ENCODE assay signal across 9 cellular contexts in genomic region chr7:157136372-157136771, GRCh38. TPM values are rescaled to one million over a fixed set of nuclear protein-coding genes. Genes with fewer than 3 reads are reported as not detected.
DNase-seq lines count a peak whose midpoint lies in the region; ATAC-seq and TF ChIP-seq lines count a peak whose summit lies in the region.
"Had no signal": no experiment of that assay in that cellular context is flagged by ENCODE, and none has a peak within 500 bp of the region (broad histone marks: within the 10 kb centered on the region; RNA-seq: fewer than 3 reads in every experiment).

No MANE protein-coding gene starts in this region.

- peaks cover 20% of the 10 kb centered on the region for H4K20me1 ChIP-seq in SK-N-SH (ENCODE audit: insufficient read depth)

- POLR2A ChIA-PET in SK-N-SH (lab: Yijun Ruan, JAX), result no interaction called here

- no peak overlapping the region for H3K9ac ChIP-seq in SK-N-SH

- H3K36me3 ChIP-seq in SK-N-SH (replicated peaks in 1 of 2; ENCODE audit: control insufficient read depth in 1 of 2, insufficient read depth in 2 of 2, low read length in 1 of 2), result peaks cover 6 to 8% of the 10 kb centered on the region in 2 experiments

- CTCF ChIA-PET in SK-N-SH (lab: Yijun Ruan, JAX), result interaction anchor here (0.9 kb wide), 1 partner anchor 89 kb away, joined by 4 read pairs; no protein-coding TSS in a partner anchor

- no peak overlapping the region for H3K4me2 ChIP-seq in SK-N-SH

- peaks cover 23% of the 10 kb centered on the region for H3K79me2 ChIP-seq in SK-N-SH (ENCODE audit: insufficient read depth)

- ATAC-seq in SK-N-SH treated with all-trans-retinoic acid at 6 μM for 48 hours (no peak; the same call in 2 of the 3 replicates), GM19328 (IDR thresholded peaks at IDR 0.05; ENCODE audit: unreplicated experiment) (no peak)

- peak overlapping the region; percentile 52; the same call in 1 of the 2 replicates for H2AFZ ChIP-seq in SK-N-SH (ENCODE audit: low read depth)

- WGBS in SK-N-SH (ENCODE audit: low lambda C conversion rate), result 49% methylated on average over 4 of the region's 4 CpGs

- H3K4me1 ChIP-seq in SK-N-SH (ENCODE audit: control insufficient read depth in 1 of 2, insufficient read depth in 2 of 2, low read depth in 1 of 2, low read length in 1 of 2), result peaks cover 11 to 22% of the 10 kb centered on the region in 2 experiments; a peak in 2 of 4 replicates

- TF ChIP-seq EP300 in SK-N-SH (IDR thresholded peaks at IDR 0.05; ENCODE audit: borderline replicate concordance in 1 of 2, low read depth in 1 of 2, low read length in 1 of 2), result no peak

- peaks cover 2% of the 10 kb centered on the region for H3F3A ChIP-seq in SK-N-SH (replicated peaks; ENCODE audit: insufficient read depth)

- TF ChIP-seq CTCF in SK-N-SH (IDR thresholded peaks at IDR 0.05), result peak; percentile 54

- DNase-seq in SK-N-SH, result no peak
- peak; percentile 86 for DNase-seq in NCI-H526 treated with DMSO at 0.1 percent for 48 hours (lab: John Stamatoyannopoulos, UW)
- DNase-seq in cerebellar cortex (ENCODE audit: low spot score), result peak; percentile 8
- DNase-seq in renal cortical epithelial cell (ENCODE audit: low read depth), result peak; percentile 58
- no peak for DNase-seq in posterior cingulate gyrus
- no peak for DNase-seq in activated CD4-positive, alpha-beta T cell treated with anti-CD3 and anti-CD28 coated beads for 1 hour
- DNase-seq: right lobe of liver had no signal

- no peaks in the 10 kb centered on the region for H3K9me3 ChIP-seq in SK-N-SH
- H3K9me3 ChIP-seq: right lobe of liver had no signal

- peaks cover 4% of the 10 kb centered on the region; the same call in 1 of the 2 replicates for H3K27me3 ChIP-seq in SK-N-SH (ENCODE audit: insufficient read depth)
- H3K27me3 ChIP-seq: right lobe of liver had no signal

- intact Hi-C loops in posterior cingulate gyrus (cut with DNase I), result loop anchor here (10.0 kb wide), 2 partner anchors 88 to 198 kb away; partner anchors contain the start of gene DNAJB6

- H3K27ac ChIP-seq in SK-N-SH (ENCODE audit: low read depth in 2 of 2, low read length in 1 of 2), result peak overlapping the region in 1 of 2 experiments; percentile 36; a peak in 2 of 4 replicates

- H3K9me2 ChIP-seq in SK-N-SH, result no peaks in the 10 kb centered on the region

- peak; percentile 43 for TF ChIP-seq RAD21 in SK-N-SH (IDR thresholded peaks at IDR 0.05; ENCODE audit: low read length)

- H3K4me3 ChIP-seq in SK-N-SH (ENCODE audit: low read depth in 2 of 2, low read length in 1 of 2), result no peak overlapping the region
- H3K4me3 ChIP-seq: right lobe of liver had no signal

TF ChIP-seq in SK-N-SH, 30 proteins besides CTCF, POLR2A, EP300 and RAD21 (continues in another document):
- TF ChIP-seq IRF3 (IDR thresholded peaks at IDR 0.05; ENCODE audit: low read depth, low read length) (no peak), RCOR1 (IDR thresholded peaks at IDR 0.05; ENCODE audit: low read length) (no peak), FOXJ3 (CRISPR knock-in tag; IDR thresholded peaks at IDR 0.05) (no peak), TEAD4 (IDR thresholded peaks at IDR 0.05; ENCODE audit: borderline replicate concordance, insufficient read depth) (no peak), MXI1 (IDR thresholded peaks at IDR 0.05; ENCODE audit: low read depth, low read length) (no peak), CHD2 (IDR thresholded peaks at IDR 0.05; ENCODE audit: low read length, partially characterized antibody) (no peak), GATA2 (CRISPR knock-in tag; IDR thresholded peaks at IDR 0.05) (no peak), SIN3A (IDR thresholded peaks at IDR 0.05; ENCODE audit: borderline replicate concordance, low read depth, low read length) (no peak), GABPA (IDR thresholded peaks at IDR 0.05; ENCODE audit: low read depth) (no peak), FOSL2 (IDR thresholded peaks at IDR 0.05; ENCODE audit: borderline replicate concordance, low read depth) (peak; percentile 29; the same call in 1 of the 2 replicates), SMC3 (IDR thresholded peaks at IDR 0.05; ENCODE audit: low read depth, low read length) (peak; percentile 29; the same call in 1 of the 2 replicates), EZH2phosphoT487 (IDR thresholded peaks at IDR 0.05; ENCODE audit: borderline replicate concordance, low read depth) (no peak)
- TF ChIP-seq, protein P1, sequence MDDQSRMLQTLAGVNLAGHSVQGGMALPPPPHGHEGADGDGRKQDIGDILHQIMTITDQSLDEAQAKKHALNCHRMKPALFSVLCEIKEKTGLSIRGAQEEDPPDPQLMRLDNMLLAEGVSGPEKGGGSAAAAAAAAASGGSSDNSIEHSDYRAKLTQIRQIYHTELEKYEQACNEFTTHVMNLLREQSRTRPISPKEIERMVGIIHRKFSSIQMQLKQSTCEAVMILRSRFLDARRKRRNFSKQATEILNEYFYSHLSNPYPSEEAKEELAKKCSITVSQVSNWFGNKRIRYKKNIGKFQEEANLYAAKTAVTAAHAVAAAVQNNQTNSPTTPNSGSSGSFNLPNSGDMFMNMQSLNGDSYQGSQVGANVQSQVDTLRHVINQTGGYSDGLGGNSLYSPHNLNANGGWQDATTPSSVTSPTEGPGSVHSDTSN (IDR thresholded peaks at IDR 0.05), result no peak

TF ChIP-seq in SK-N-SH treated with all-trans-retinoic acid at 6 μM for 48 hours, 23 proteins besides CTCF, POLR2A, EP300 and RAD21:
- TF ChIP-seq PPARA (CRISPR knock-in tag; IDR thresholded peaks at IDR 0.05; ENCODE audit: borderline replicate concordance) (no peak), GLIS3 (CRISPR knock-in tag; IDR thresholded peaks at IDR 0.05) (no peak), ZNF70 (CRISPR knock-in tag; IDR thresholded peaks at IDR 0.05) (no peak), ZNF565 (CRISPR knock-in tag; conservative IDR thresholded peaks at IDR 0.05; ENCODE audit: low read depth) (no peak), OSR1 (CRISPR knock-in tag; IDR thresholded peaks at IDR 0.05) (no peak), TCF4 (CRISPR knock-in tag; IDR thresholded peaks at IDR 0.05; ENCODE audit: borderline replicate concordance) (no peak), CSRNP3 (CRISPR knock-in tag; IDR thresholded peaks at IDR 0.05) (no peak), ISL1 (CRISPR knock-in tag; IDR thresholded peaks at IDR 0.05) (no peak), CREB5 (CRISPR knock-in tag; IDR thresholded peaks at IDR 0.05; ENCODE audit: low read depth) (no peak), TOX (CRISPR knock-in tag; IDR thresholded peaks at IDR 0.05; ENCODE audit: borderline replicate concordance) (no peak)
- TF ChIP-seq, protein P2, sequence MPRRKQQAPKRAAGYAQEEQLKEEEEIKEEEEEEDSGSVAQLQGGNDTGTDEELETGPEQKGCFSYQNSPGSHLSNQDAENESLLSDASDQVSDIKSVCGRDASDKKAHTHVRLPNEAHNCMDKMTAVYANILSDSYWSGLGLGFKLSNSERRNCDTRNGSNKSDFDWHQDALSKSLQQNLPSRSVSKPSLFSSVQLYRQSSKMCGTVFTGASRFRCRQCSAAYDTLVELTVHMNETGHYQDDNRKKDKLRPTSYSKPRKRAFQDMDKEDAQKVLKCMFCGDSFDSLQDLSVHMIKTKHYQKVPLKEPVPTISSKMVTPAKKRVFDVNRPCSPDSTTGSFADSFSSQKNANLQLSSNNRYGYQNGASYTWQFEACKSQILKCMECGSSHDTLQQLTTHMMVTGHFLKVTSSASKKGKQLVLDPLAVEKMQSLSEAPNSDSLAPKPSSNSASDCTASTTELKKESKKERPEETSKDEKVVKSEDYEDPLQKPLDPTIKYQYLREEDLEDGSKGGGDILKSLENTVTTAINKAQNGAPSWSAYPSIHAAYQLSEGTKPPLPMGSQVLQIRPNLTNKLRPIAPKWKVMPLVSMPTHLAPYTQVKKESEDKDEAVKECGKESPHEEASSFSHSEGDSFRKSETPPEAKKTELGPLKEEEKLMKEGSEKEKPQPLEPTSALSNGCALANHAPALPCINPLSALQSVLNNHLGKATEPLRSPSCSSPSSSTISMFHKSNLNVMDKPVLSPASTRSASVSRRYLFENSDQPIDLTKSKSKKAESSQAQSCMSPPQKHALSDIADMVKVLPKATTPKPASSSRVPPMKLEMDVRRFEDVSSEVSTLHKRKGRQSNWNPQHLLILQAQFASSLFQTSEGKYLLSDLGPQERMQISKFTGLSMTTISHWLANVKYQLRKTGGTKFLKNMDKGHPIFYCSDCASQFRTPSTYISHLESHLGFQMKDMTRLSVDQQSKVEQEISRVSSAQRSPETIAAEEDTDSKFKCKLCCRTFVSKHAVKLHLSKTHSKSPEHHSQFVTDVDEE (CRISPR knock-in tag; IDR thresholded peaks at IDR 0.05), result no peak

RNA-seq across cellular contexts. Expression of gene UBE3C, which starts 2.4 kb away (rescaled TPM):
- polyA plus RNA-seq in SK-N-SH (2012; rRNA removed), result 48.4 and 63.2 TPM in 2 replicates
- 55.9 and 60.7 TPM in 2 replicates for polyA plus RNA-seq in SK-N-SH (2012; cell fraction: cytosol; rRNA removed)
- 37.5 and 62.9 TPM in 2 replicates for polyA plus RNA-seq in SK-N-SH (2012; cell fraction: nucleus; rRNA removed)
- total RNA-seq in renal cortical epithelial cell, result 102 and 153 TPM in 2 replicates

Comparison
In these comparisons a context has a peak if more than half of its experiments do, and no peak if none do; other contexts are left out.
1. DNase-seq: peak in NCI-H526 treated with DMSO at 0.1 percent for 48 hours (single experiment), cerebellar cortex (single experiment) and renal cortical epithelial cell (single experiment); none in SK-N-SH (single experiment), posterior cingulate gyrus (0 of 10) and activated CD4-positive, alpha-beta T cell treated with anti-CD3 and anti-CD28 coated beads for 1 hour (single experiment).